ENCODE assay signal across 23 cellular contexts in the genomic region with DNA sequence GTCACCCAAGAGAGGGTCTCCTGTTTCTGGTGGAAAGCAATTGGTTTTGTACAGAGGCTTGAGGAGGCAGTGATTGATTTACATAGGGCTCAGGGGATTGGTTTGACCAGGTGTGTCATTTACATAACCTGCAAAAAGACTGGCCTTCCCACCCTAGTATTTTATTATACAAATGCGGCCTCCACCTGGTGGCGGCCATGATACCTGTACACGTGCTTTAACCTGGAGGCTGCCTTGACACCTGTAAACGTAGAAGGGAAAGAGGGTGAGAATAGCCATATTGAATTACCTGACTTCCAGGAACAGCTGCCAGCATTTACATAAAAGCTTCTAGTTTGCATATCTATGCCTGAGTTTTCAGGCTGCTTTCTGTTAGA.
"Had no signal": no experiment of that assay in that cellular context is flagged by ENCODE, and none has a peak within 500 bp of the region (broad histone marks: within the 10 kb centered on the region; RNA-seq: fewer than 3 reads in every experiment).

No MANE protein-coding gene starts in this region.

- ATAC-seq: heart right ventricle, mucosa of descending colon, sciatic nerve had no signal

- H3K9me3 ChIP-seq: uterus had no signal

- H3K4me3 ChIP-seq: esophagus squamous epithelium, heart right ventricle, left ventricle myocardium inferior, mucosa of descending colon, skin epidermis, uterus had no signal

- H3K4me3 Mint-ChIP-seq: activated naive CD8-positive, alpha-beta T cell; nephron; stimulated activated naive CD8-positive, alpha-beta T cell treated with anti-CD3 and anti-CD28 coated beads, Interleukin-15, Interleukin-2, amounts not matched to agents 100 ng/mL and 50 ng/mL, for 24 hours; T-helper 2 cell treated with Interferon-gamma antibody and Interleukin-4, amounts not matched to agents 5 μg/mL and 100 μg/mL, for 36 hours; type B pancreatic cell had no signal

- H3K36me3 ChIP-seq: esophagus squamous epithelium, heart right ventricle, left ventricle myocardium inferior, uterus had no signal

- H3K27ac ChIP-seq: esophagus squamous epithelium, heart right ventricle, left ventricle myocardium inferior, skin epidermis, uterus had no signal

- FAIRE-seq: colon had no signal

- H3K4me1 Mint-ChIP-seq: nephron had no signal

- DNase-seq: activated CD4-positive, alpha-beta T cell treated with anti-CD3 and anti-CD28 coated beads for 4 hours; activated CD4-positive, alpha-beta T cell treated with anti-CD3 and anti-CD28 coated beads, Interleukin-2, amount 50 U/mL, for 4 hours; activated effector memory CD4-positive, alpha-beta T cell treated with Interleukin-2 at 50 U/mL for 16 hours; activated naive CD4-positive, alpha-beta T cell treated with Interleukin-2 at 50 U/mL for 16 hours; anterior cingulate cortex; dermis blood vessel endothelial cell; effector CD4-positive, alpha-beta T cell; esophagus squamous epithelium; heart right ventricle; islet precursor cell; left ventricle myocardium inferior; mucosa of descending colon; stimulated activated CD4-positive, alpha-beta T cell treated with anti-CD3 and anti-CD28 coated beads, Interleukin-12 subunit alpha, Interleukin-12 subunit beta, amount 100 ng/mL, for 4 hours; stimulated activated CD4-positive, alpha-beta T cell treated with anti-CD3 and anti-CD28 coated beads, Interleukin-4, amount 100 ng/mL, for 1 hour; uterus had no signal

- H3K4me1 ChIP-seq: esophagus squamous epithelium, heart right ventricle, left ventricle myocardium inferior, uterus had no signal

- H3K27ac Mint-ChIP-seq: activated naive CD8-positive, alpha-beta T cell; nephron; stimulated activated naive CD8-positive, alpha-beta T cell treated with anti-CD3 and anti-CD28 coated beads, Interleukin-15, Interleukin-2, amounts not matched to agents 100 ng/mL and 50 ng/mL, for 24 hours; T-helper 2 cell treated with Interferon-gamma antibody and Interleukin-4, amounts not matched to agents 5 μg/mL and 100 μg/mL, for 36 hours; type B pancreatic cell had no signal

- H3K27me3 ChIP-seq: uterus had no signal
